Comparison of ENCODE assay signal across 9 cellular contexts in genomic region chr15:75738647-75739325, GRCh38. TPM values are rescaled to one million over a fixed set of nuclear protein-coding genes. Genes with fewer than 3 reads are reported as not detected.
A peak's percentile ranks its signal among the peaks of the same experiment; 100 is the strongest.
DNase-seq lines count a peak whose midpoint lies in the region; ATAC-seq and TF ChIP-seq lines count a peak whose summit lies in the region.
"Had no signal": no experiment of that assay in that cellular context is flagged by ENCODE, and none has a peak within 500 bp of the region (broad histone marks: within the 10 kb centered on the region; RNA-seq: fewer than 3 reads in every experiment).

No MANE protein-coding gene starts in this region.

- intact Hi-C loops in CD14-positive monocyte (cut with micrococcal nuclease): no loop called here
- intact Hi-C loops in activated CD8-positive, alpha-beta T cell treated with anti-CD3 and anti-CD28 coated beads for 36 hours (cut with micrococcal nuclease): no loop called here

- DNase-seq in CD14-positive monocyte (ENCODE audit: low spot score) (peak; percentile 93), NCI-H82 (lab: John Stamatoyannopoulos, UW) (peak; percentile 98), ecto neural progenitor cell (ENCODE audit: low spot score) (peak; percentile 98), lung microvascular endothelial cell (ENCODE audit: low read depth in 2 of 2) (peak; percentile 82 to 89)
- DNase-seq in activated CD8-positive, alpha-beta T cell treated with anti-CD3 and anti-CD28 coated beads for 36 hours: peak; percentile 96
- peak; percentile 65 to 83 (median 78) for DNase-seq in stimulated activated CD4-positive, alpha-beta T cell treated with anti-CD3 and anti-CD28 coated beads, TNF-alpha, amount 100 ng/mL, for 1 hour (ENCODE audit: low read depth in 3 of 3, low spot score in 1 of 3)

- CTCF ChIA-PET in activated CD8-positive, alpha-beta T cell treated with anti-CD3 and anti-CD28 coated beads for 36 hours (lab: Charles Lee): interaction anchor here (0.9 to 1.5 kb wide), 6 partner anchors 11 to 183 kb away, joined by 3 to 4 read pairs (median 3); partner anchors contain the start of gene PTPN9

- no peaks in the 10 kb centered on the region for H3K36me3 Mint-ChIP-seq in CD14-positive monocyte
- no peaks in the 10 kb centered on the region for H3K36me3 Mint-ChIP-seq in activated CD8-positive, alpha-beta T cell treated with anti-CD3 and anti-CD28 coated beads for 36 hours (ENCODE audit: low read depth)

- H3K4me3 Mint-ChIP-seq in CD14-positive monocyte: peak overlapping the region; percentile 87 to 96
- H3K4me3 Mint-ChIP-seq in activated CD8-positive, alpha-beta T cell treated with anti-CD3 and anti-CD28 coated beads for 36 hours: peak overlapping the region; percentile 64

- ATAC-seq in GM19455 (IDR thresholded peaks at IDR 0.05; ENCODE audit: unreplicated experiment) (peak; percentile 97), HG03571 (IDR thresholded peaks at IDR 0.05; ENCODE audit: unreplicated experiment) (peak; percentile 91)
- ATAC-seq in activated CD8-positive, alpha-beta T cell treated with anti-CD3 and anti-CD28 coated beads for 36 hours: peak; percentile 99

- H3K27ac Mint-ChIP-seq in CD14-positive monocyte: peak overlapping the region in 6 of 7 donors; percentile 82 to 94 (median 88)
- H3K27ac Mint-ChIP-seq in activated CD8-positive, alpha-beta T cell treated with anti-CD3 and anti-CD28 coated beads for 36 hours: peak overlapping the region; percentile 58

- H3K4me1 Mint-ChIP-seq in CD14-positive monocyte: peaks cover 39% of the 10 kb centered on the region
- H3K4me1 Mint-ChIP-seq in activated CD8-positive, alpha-beta T cell treated with anti-CD3 and anti-CD28 coated beads for 36 hours (ENCODE audit: low read depth): no peaks in the 10 kb centered on the region

- peaks cover 0 to 4% (median 0%) of the 10 kb centered on the region in 7 donors for H3K9me3 Mint-ChIP-seq in CD14-positive monocyte
- H3K9me3 Mint-ChIP-seq in activated CD8-positive, alpha-beta T cell treated with anti-CD3 and anti-CD28 coated beads for 36 hours: no peaks in the 10 kb centered on the region

- no peak for TF ChIP-seq CTCF in CD14-positive monocyte (IDR thresholded peaks at IDR 0.05)
- no peak for TF ChIP-seq CTCF in activated CD8-positive, alpha-beta T cell treated with anti-CD3 and anti-CD28 coated beads for 36 hours (IDR thresholded peaks at IDR 0.05)

- peaks cover 5 to 8% (median 6%) of the 10 kb centered on the region in 3 donors for H3K27me3 Mint-ChIP-seq in CD14-positive monocyte (ENCODE audit: low read depth in 3 of 3)
- H3K27me3 Mint-ChIP-seq in activated CD8-positive, alpha-beta T cell treated with anti-CD3 and anti-CD28 coated beads for 36 hours: peaks cover 11% of the 10 kb centered on the region

- POLR2A ChIA-PET in activated CD8-positive, alpha-beta T cell treated with anti-CD3 and anti-CD28 coated beads for 36 hours (lab: Charles Lee): interaction anchor here (1.2 to 1.5 kb wide), 2 partner anchors 11 to 99 kb away, joined by 3 to 5 read pairs; partner anchors contain the start of gene IMP3

RNA-seq across cellular contexts. Expression of gene CSPG4, which starts 26.1 kb away (rescaled TPM):
- not detected for polyA plus RNA-seq in CD14-positive monocyte
- total RNA-seq in activated CD8-positive, alpha-beta T cell treated with anti-CD3 and anti-CD28 coated beads for 36 hours: not detected
- total RNA-seq in lung microvascular endothelial cell: under 0.01 TPM in 2 replicates
- total RNA-seq: T-helper 2 cell treated with Interferon-gamma antibody and Interleukin-4, amounts not matched to agents 100 ng/mL and 5 ng/mL, for 36 hours had no signal

Comparison
In these comparisons a context has a peak if more than half of its experiments do, and no peak if none do; other contexts are left out.
1. Peak in every context shown above with its lines: DNase-seq and ATAC-seq.